In the genomic region with DNA sequence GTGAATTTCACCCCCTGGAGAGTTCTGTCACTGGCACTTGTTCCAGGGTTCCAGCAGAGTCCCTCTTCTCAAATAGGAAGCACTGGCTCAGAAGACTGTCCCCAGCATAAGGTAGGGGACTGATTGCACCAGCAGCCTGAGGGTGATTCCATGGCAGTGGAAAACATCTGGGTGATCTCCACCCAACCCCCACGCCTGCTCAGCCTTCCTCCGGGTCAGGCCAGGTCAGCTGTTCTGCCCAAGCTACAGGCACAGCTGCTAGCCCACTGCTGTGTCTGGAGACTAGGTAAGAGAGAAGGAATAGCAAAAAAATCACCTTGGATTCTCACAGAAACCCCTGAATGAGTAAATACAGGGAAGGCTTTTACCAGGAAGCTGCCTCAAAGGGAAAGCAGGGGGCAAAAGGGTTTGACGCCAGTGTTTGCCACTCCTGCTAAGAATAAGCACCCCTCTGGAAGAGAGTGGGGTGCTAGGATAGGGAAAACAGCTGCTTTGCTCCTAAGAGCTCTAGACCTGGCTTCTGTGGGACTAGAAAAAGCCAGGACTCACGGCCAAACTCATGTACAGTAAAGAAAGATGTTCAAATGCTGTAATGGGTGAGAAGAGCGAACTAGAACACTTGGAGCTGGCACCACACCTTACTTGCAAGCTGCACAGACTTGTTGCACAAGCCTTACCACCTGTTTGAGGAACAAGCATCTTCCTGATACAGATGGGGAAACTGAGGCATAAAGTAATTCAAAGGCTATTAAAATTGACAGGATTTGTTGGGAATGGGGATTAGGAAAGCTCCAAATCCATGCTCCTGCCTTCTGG, we compare ENCODE assay signal across 13 cellular contexts. TPM values are rescaled to one million over a fixed set of nuclear protein-coding genes. Genes with fewer than 3 reads are reported as not detected.
DNase-seq lines count a peak whose midpoint lies in the region; ATAC-seq, FAIRE-seq and TF ChIP-seq lines count a peak whose summit lies in the region.
"Had no signal": no experiment of that assay in that cellular context is flagged by ENCODE, and none has a peak within 500 bp of the region (broad histone marks: within the 10 kb centered on the region; RNA-seq: fewer than 3 reads in every experiment).

No MANE protein-coding gene starts in this region.

- intact Hi-C loops in activated T-helper 2 cell treated with anti-CD3 and anti-CD28 coated beads, Interferon-gamma antibody, Interleukin-2, Interleukin-4, amounts not matched to agents 10 μg/mL and 5 μg/mL and 100 μg/mL, durations not matched to agents 14 hours and 24 hours and 36 hours (cut with micrococcal nuclease): loop anchor here (5.0 kb wide), 3 partner anchors 319 to 556 kb away; a partner anchor contains a TSS

- H3K27ac Mint-ChIP-seq in CD4-positive, CD25-positive, alpha-beta regulatory T cell: peak overlapping the region; percentile 95 to 99 (median 96)
- H3K27ac Mint-ChIP-seq in activated T-helper 2 cell treated with anti-CD3 and anti-CD28 coated beads, Interferon-gamma antibody, Interleukin-2, Interleukin-4, amounts not matched to agents 10 μg/mL and 5 μg/mL and 100 μg/mL, durations not matched to agents 14 hours and 24 hours and 36 hours: peak overlapping the region; percentile 97

- DNase-seq in CD4-positive, CD25-positive, alpha-beta regulatory T cell: no peak
- DNase-seq in GM12891 (ENCODE audit: insufficient read length, low spot score) (no peak), GM19238 (ENCODE audit: insufficient read length, low spot score) (no peak), caudate nucleus (lab: John Stamatoyannopoulos, UW) (no peak)
- DNase-seq in activated T-helper 2 cell treated with anti-CD3 and anti-CD28 coated beads, Interferon-gamma antibody, Interleukin-2, Interleukin-4, amounts not matched to agents 10 μg/mL and 5 μg/mL and 100 μg/mL, durations not matched to agents 14 hours and 24 hours and 36 hours (ENCODE audit: low spot score): no peak
- DNase-seq: foreskin melanocyte, GOT3, left ventricle myocardium inferior had no signal

- peak overlapping the region; percentile 99 for H3K4me3 ChIP-seq in CD4-positive, CD25-positive, alpha-beta regulatory T cell (ENCODE audit: low read depth, low read length)
- peak overlapping the region; percentile 55 for H3K4me3 ChIP-seq in mononuclear cell (ENCODE audit: low read length)
- H3K4me3 ChIP-seq: cardiac muscle cell had no signal

- H3K36me3 ChIP-seq in CD4-positive, CD25-positive, alpha-beta regulatory T cell (ENCODE audit: control insufficient read depth, insufficient read depth, low read length): peaks cover 18% of the 10 kb centered on the region
- H3K36me3 ChIP-seq: cardiac muscle cell, left ventricle myocardium inferior had no signal

- H3K27ac ChIP-seq in CD4-positive, CD25-positive, alpha-beta regulatory T cell (ENCODE audit: insufficient read depth, low read length, poor library complexity, severe bottlenecking): peak overlapping the region; percentile 90
- no peak overlapping the region for H3K27ac ChIP-seq in caudate nucleus (ENCODE audit: low read depth, low read length)
- H3K27ac ChIP-seq: cardiac muscle cell had no signal

- no peaks in the 10 kb centered on the region for H3K27me3 ChIP-seq in CD4-positive, CD25-positive, alpha-beta regulatory T cell (ENCODE audit: control insufficient read depth, insufficient read depth, low read length)
- H3K27me3 ChIP-seq in mononuclear cell (ENCODE audit: insufficient read depth, low read length): no peaks in the 10 kb centered on the region

- H3K9me3 Mint-ChIP-seq in CD4-positive, CD25-positive, alpha-beta regulatory T cell: peaks cover 0 to 1% (median 0%) of the 10 kb centered on the region in 7 donors
- no peaks in the 10 kb centered on the region for H3K9me3 Mint-ChIP-seq in activated T-helper 2 cell treated with anti-CD3 and anti-CD28 coated beads, Interferon-gamma antibody, Interleukin-2, Interleukin-4, amounts not matched to agents 10 μg/mL and 5 μg/mL and 100 μg/mL, durations not matched to agents 14 hours and 24 hours and 36 hours

- peak overlapping the region; percentile 95 to 98 (median 98) for H3K4me3 Mint-ChIP-seq in CD4-positive, CD25-positive, alpha-beta regulatory T cell
- peak overlapping the region; percentile 98 for H3K4me3 Mint-ChIP-seq in activated T-helper 2 cell treated with anti-CD3 and anti-CD28 coated beads, Interferon-gamma antibody, Interleukin-2, Interleukin-4, amounts not matched to agents 10 μg/mL and 5 μg/mL and 100 μg/mL, durations not matched to agents 14 hours and 24 hours and 36 hours (ENCODE audit: low read depth)

- peak; percentile 71 for FAIRE-seq in GM12891 (lab: Jason Lieb, UNC)

- peaks cover 19 to 84% (median 57%) of the 10 kb centered on the region in 4 donors for H3K4me1 Mint-ChIP-seq in CD4-positive, CD25-positive, alpha-beta regulatory T cell
- H3K4me1 Mint-ChIP-seq in activated T-helper 2 cell treated with anti-CD3 and anti-CD28 coated beads, Interferon-gamma antibody, Interleukin-2, Interleukin-4, amounts not matched to agents 10 μg/mL and 5 μg/mL and 100 μg/mL, durations not matched to agents 14 hours and 24 hours and 36 hours (ENCODE audit: low read depth): peaks cover 68% of the 10 kb centered on the region

- no peak for ATAC-seq in CD4-positive, CD25-positive, alpha-beta regulatory T cell (ENCODE audit: low read depth in 2 of 2)
- ATAC-seq in GM18519 (IDR thresholded peaks at IDR 0.05; ENCODE audit: low FRiP score, unreplicated experiment): no peak
- no peak for ATAC-seq in HG03097 (IDR thresholded peaks at IDR 0.05; ENCODE audit: low FRiP score, unreplicated experiment)
- ATAC-seq: Panc1 had no signal

- peaks cover 92% of the 10 kb centered on the region for H3K4me1 ChIP-seq in CD4-positive, CD25-positive, alpha-beta regulatory T cell (ENCODE audit: control insufficient read depth, insufficient read depth, low read length, poor library complexity, severe bottlenecking)
- H3K4me1 ChIP-seq in mononuclear cell (ENCODE audit: insufficient read depth, low read length): peaks cover 91% of the 10 kb centered on the region

- H3K36me3 Mint-ChIP-seq in CD4-positive, CD25-positive, alpha-beta regulatory T cell: peaks cover 37% of the 10 kb centered on the region
- peaks cover 37% of the 10 kb centered on the region for H3K36me3 Mint-ChIP-seq in activated T-helper 2 cell treated with anti-CD3 and anti-CD28 coated beads, Interferon-gamma antibody, Interleukin-2, Interleukin-4, amounts not matched to agents 10 μg/mL and 5 μg/mL and 100 μg/mL, durations not matched to agents 14 hours and 24 hours and 36 hours (ENCODE audit: low read depth)

- peaks cover 9% of the 10 kb centered on the region for H3K27me3 Mint-ChIP-seq in CD4-positive, CD25-positive, alpha-beta regulatory T cell
- H3K27me3 Mint-ChIP-seq in activated T-helper 2 cell treated with anti-CD3 and anti-CD28 coated beads, Interferon-gamma antibody, Interleukin-2, Interleukin-4, amounts not matched to agents 10 μg/mL and 5 μg/mL and 100 μg/mL, durations not matched to agents 14 hours and 24 hours and 36 hours (ENCODE audit: low read depth): no peaks in the 10 kb centered on the region

- H3K9me3 ChIP-seq in CD4-positive, CD25-positive, alpha-beta regulatory T cell (ENCODE audit: control insufficient read depth in 2 of 2, low read length in 2 of 2): no peaks in the 10 kb centered on the region
- H3K9me3 ChIP-seq in mononuclear cell (ENCODE audit: low read depth, low read length): no peaks in the 10 kb centered on the region
- H3K9me3 ChIP-seq: left ventricle myocardium inferior had no signal

- no peak for TF ChIP-seq POLR2A in GM12891 (IDR thresholded peaks at IDR 0.05; ENCODE audit: low read depth, low read length)

TF ChIP-seq in GM12891, 5 proteins besides CTCF, POLR2A, EP300 and RAD21:
- TF ChIP-seq POLR2AphosphoS5 (IDR thresholded peaks at IDR 0.05; ENCODE audit: low read depth, low read length) (no peak), TAF1 (IDR thresholded peaks at IDR 0.05; ENCODE audit: low read depth, low read length) (no peak), POU2F2 (IDR thresholded peaks at IDR 0.05; ENCODE audit: low read depth, low read length) (no peak), PAX5 (IDR thresholded peaks at IDR 0.05; ENCODE audit: insufficient read depth, low read length, severe bottlenecking) (no peak), SPI1 (IDR thresholded peaks at IDR 0.05; ENCODE audit: low read depth, low read length) (no peak)

RNA-seq across cellular contexts. Expression of a gene that starts 1.0 kb away (rescaled TPM):
- 83.8 TPM for total RNA-seq in CD4-positive, CD25-positive, alpha-beta regulatory T cell
- 100 to 1,000 TPM in 3 of 4 donors, 10 to 100 TPM in 1; 85.6 to 196 (median 119) TPM for polyA plus RNA-seq in CD4-positive, CD25-positive, alpha-beta regulatory T cell
- polyA plus RNA-seq in GM12891 (2012; ENCODE audit: low read depth, missing spikeins): 33.0 TPM
- 139 and 143 TPM in 2 replicates for total RNA-seq in activated T-helper 2 cell treated with anti-CD3 and anti-CD28 coated beads, Interferon-gamma antibody, Interleukin-2, Interleukin-4, amounts not matched to agents 10 μg/mL and 5 μg/mL and 100 μg/mL, durations not matched to agents 14 hours and 24 hours and 36 hours
- 49.5 TPM for total RNA-seq in mononuclear cell

RNA-seq across cellular contexts. Expression of a gene that starts 26.0 kb away (rescaled TPM):
- total RNA-seq in CD4-positive, CD25-positive, alpha-beta regulatory T cell: 5.0 TPM
- 10 to 100 TPM in 2 of 4 donors, 1 to 10 TPM in 2; 7.6 to 15.8 (median 12.5) TPM for polyA plus RNA-seq in CD4-positive, CD25-positive, alpha-beta regulatory T cell
- polyA plus RNA-seq in GM12891 (2012; ENCODE audit: low read depth, missing spikeins): 273 TPM
- 1.3 and 1.8 TPM in 2 replicates for total RNA-seq in activated T-helper 2 cell treated with anti-CD3 and anti-CD28 coated beads, Interferon-gamma antibody, Interleukin-2, Interleukin-4, amounts not matched to agents 10 μg/mL and 5 μg/mL and 100 μg/mL, durations not matched to agents 14 hours and 24 hours and 36 hours
- total RNA-seq in mononuclear cell: 12.9 TPM
- total RNA-seq: cardiac muscle cell had no signal
